ENCODE assay signal across 1 cellular context in the genomic region with DNA sequence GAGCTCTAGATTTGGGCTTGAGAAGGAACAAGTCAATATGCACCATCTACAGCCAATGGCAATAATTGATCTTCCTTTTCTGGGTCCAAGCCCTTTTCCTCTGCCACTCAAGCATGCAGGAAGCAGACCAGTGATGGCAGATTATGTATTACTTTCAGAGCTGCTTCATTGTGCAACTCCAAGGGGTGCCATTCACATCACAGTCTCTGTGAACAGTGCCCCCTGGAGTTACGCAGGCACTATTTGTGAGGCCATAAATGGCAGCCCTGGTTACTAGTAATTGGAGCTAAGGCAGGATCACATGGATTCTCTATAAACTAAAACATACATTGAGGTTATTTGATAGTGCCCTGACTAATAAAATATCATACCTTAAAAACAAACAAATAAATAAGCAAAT.
TF ChIP-seq lines count a peak whose summit lies in the region.

No MANE protein-coding gene starts in this region.

TF ChIP-seq in GM23338, 12 proteins besides CTCF, POLR2A, EP300 and RAD21 (continued from another document):
- TF ChIP-seq, protein P1, sequence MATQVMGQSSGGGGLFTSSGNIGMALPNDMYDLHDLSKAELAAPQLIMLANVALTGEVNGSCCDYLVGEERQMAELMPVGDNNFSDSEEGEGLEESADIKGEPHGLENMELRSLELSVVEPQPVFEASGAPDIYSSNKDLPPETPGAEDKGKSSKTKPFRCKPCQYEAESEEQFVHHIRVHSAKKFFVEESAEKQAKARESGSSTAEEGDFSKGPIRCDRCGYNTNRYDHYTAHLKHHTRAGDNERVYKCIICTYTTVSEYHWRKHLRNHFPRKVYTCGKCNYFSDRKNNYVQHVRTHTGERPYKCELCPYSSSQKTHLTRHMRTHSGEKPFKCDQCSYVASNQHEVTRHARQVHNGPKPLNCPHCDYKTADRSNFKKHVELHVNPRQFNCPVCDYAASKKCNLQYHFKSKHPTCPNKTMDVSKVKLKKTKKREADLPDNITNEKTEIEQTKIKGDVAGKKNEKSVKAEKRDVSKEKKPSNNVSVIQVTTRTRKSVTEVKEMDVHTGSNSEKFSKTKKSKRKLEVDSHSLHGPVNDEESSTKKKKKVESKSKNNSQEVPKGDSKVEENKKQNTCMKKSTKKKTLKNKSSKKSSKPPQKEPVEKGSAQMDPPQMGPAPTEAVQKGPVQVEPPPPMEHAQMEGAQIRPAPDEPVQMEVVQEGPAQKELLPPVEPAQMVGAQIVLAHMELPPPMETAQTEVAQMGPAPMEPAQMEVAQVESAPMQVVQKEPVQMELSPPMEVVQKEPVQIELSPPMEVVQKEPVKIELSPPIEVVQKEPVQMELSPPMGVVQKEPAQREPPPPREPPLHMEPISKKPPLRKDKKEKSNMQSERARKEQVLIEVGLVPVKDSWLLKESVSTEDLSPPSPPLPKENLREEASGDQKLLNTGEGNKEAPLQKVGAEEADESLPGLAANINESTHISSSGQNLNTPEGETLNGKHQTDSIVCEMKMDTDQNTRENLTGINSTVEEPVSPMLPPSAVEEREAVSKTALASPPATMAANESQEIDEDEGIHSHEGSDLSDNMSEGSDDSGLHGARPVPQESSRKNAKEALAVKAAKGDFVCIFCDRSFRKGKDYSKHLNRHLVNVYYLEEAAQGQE (IDR thresholded peaks at IDR 0.05; ENCODE audit: unreplicated experiment) = no peak
- TF ChIP-seq ZNF331 (CRISPR knock-in tag; IDR thresholded peaks at IDR 0.05; ENCODE audit: low read depth) (no peak), POLR2AphosphoS5 (IDR thresholded peaks at IDR 0.05; ENCODE audit: low read depth) (no peak)
- TF ChIP-seq, protein P2, sequence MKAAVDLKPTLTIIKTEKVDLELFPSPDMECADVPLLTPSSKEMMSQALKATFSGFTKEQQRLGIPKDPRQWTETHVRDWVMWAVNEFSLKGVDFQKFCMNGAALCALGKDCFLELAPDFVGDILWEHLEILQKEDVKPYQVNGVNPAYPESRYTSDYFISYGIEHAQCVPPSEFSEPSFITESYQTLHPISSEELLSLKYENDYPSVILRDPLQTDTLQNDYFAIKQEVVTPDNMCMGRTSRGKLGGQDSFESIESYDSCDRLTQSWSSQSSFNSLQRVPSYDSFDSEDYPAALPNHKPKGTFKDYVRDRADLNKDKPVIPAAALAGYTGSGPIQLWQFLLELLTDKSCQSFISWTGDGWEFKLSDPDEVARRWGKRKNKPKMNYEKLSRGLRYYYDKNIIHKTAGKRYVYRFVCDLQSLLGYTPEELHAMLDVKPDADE (IDR thresholded peaks at IDR 0.05) = no peak
